23 cellular contexts compared by ENCODE assay signal in genomic region chr17:71427801-71428200, GRCh38.
A peak's percentile ranks its signal among the peaks of the same experiment; 100 is the strongest.
DNase-seq lines count a peak whose midpoint lies in the region; ATAC-seq, FAIRE-seq and TF ChIP-seq lines count a peak whose summit lies in the region.
"Had no signal": no experiment of that assay in that cellular context is flagged by ENCODE, and none has a peak within 500 bp of the region (broad histone marks: within the 10 kb centered on the region; RNA-seq: fewer than 3 reads in every experiment).

No MANE protein-coding gene starts in this region.

- H3K27ac ChIP-seq in IMR-90 (ENCODE audit: insufficient read depth, low read length), result no peak overlapping the region
- H3K27ac ChIP-seq in keratinocyte (ENCODE audit: control insufficient read depth, insufficient read depth, low read length), result no peak overlapping the region
- H3K27ac ChIP-seq in CD4-positive, alpha-beta T cell (ENCODE audit: low read depth, low read length), result no peak overlapping the region
- H3K27ac ChIP-seq: A549, BLaER1, HL-60 had no signal

- no peak overlapping the region for H2BK15ac ChIP-seq in IMR-90 (ENCODE audit: low read depth, low read length)

- WGBS in IMR-90 (ENCODE audit: extremely low coverage in 2 of 2, insufficient read length in 1 of 2), 2 experiments, result no CpG with 5 or more reads among the region's 3 CpGs

- H3K56ac ChIP-seq in IMR-90 (ENCODE audit: extremely low read depth, insufficient read depth, low read length), result no peak overlapping the region

- no peak overlapping the region for H4K8ac ChIP-seq in IMR-90 (ENCODE audit: low read depth in 2 of 2, low read length in 2 of 2)

- H4K5ac ChIP-seq in IMR-90 (ENCODE audit: low read depth, low read length), result no peak overlapping the region

- dilution Hi-C loops in IMR-90 (cut with HindIII; ENCODE audit: low sequenced_read_pairs, unreplicated experiment), result no loop called here
- dilution Hi-C loops in keratinocyte (cut with MboI; ENCODE audit: extremely low pct_ligation_motif_present, low sequenced_read_pairs), result no loop called here

- H3K9me3 ChIP-seq in IMR-90 (ENCODE audit: control insufficient read depth, insufficient read depth, low read length) (no peaks in the 10 kb centered on the region), adipocyte (ENCODE audit: control insufficient read depth, low read length) (peaks cover 5% of the 10 kb centered on the region), keratinocyte (ENCODE audit: control insufficient read depth, low read depth, low read length) (peaks cover 7% of the 10 kb centered on the region)
- no peaks in the 10 kb centered on the region for H3K9me3 ChIP-seq in CD4-positive, alpha-beta T cell (ENCODE audit: control insufficient read depth, low read length)
- H3K9me3 ChIP-seq: A549 had no signal

- H3K4ac ChIP-seq in IMR-90 (ENCODE audit: low read depth, low read length), result no peak overlapping the region

- H3K36me3 ChIP-seq in IMR-90 (ENCODE audit: control insufficient read depth, insufficient read depth, low read length), result no peaks in the 10 kb centered on the region
- H3K36me3 ChIP-seq in adipocyte (ENCODE audit: control insufficient read depth, insufficient read depth, low read length, severe bottlenecking), result no peaks in the 10 kb centered on the region
- H3K36me3 ChIP-seq in keratinocyte (ENCODE audit: control insufficient read depth in 2 of 2, extremely low read depth in 1 of 2, insufficient read depth in 2 of 2, low read length in 2 of 2), result no peaks in the 10 kb centered on the region
- H3K36me3 ChIP-seq in H7 (replicated peaks; ENCODE audit: control insufficient read depth, insufficient read depth, low read length), result no peaks in the 10 kb centered on the region
- H3K36me3 ChIP-seq: BLaER1 had no signal

- H2BK20ac ChIP-seq in IMR-90 (ENCODE audit: low read depth, low read length), result no peak overlapping the region

- peaks cover 11% of the 10 kb centered on the region for H3K9me3 Mint-ChIP-seq in CD4-positive, alpha-beta T cell

- DNase-seq in EH (ENCODE audit: low read depth), result peak; percentile 38
- DNase-seq in IMR-90, result no peak
- peak; percentile 29 for DNase-seq in adipocyte (ENCODE audit: low read depth)
- DNase-seq in keratinocyte (ENCODE audit: low read depth, low spot score), result no peak
- DNase-seq in AG08396 (ENCODE audit: low spot score), result no peak
- no peak for DNase-seq in H7
- DNase-seq in CD4-positive, alpha-beta T cell, result no peak
- DNase-seq: CD8-positive, alpha-beta T cell; H9; KBM-7; NCI-H1105; NCI-H146; NCI-H2029; NCI-H2227 treated with DMSO at 0.1 percent for 48 hours; NCI-H510A; NCI-H82; SHP77 had no signal

- POLR2A ChIA-PET in IMR-90 (lab: Charles Lee; ENCODE audit: unreplicated experiment), result no interaction called here
- POLR2A ChIA-PET in CD4-positive, alpha-beta T cell (lab: Charles Lee), result no interaction called here

- no peaks in the 10 kb centered on the region for H3K79me1 ChIP-seq in IMR-90 (ENCODE audit: low read depth in 1 of 2, low read length in 2 of 2)

- no peak overlapping the region for H3K18ac ChIP-seq in IMR-90 (ENCODE audit: low read depth, low read length)

- BruUV-seq in IMR-90 (replicated peaks; lab: Mats Ljungman, UMichigan), result no TSS peak

- H3K4me1 Mint-ChIP-seq in CD4-positive, alpha-beta T cell (ENCODE audit: low read depth), result no peaks in the 10 kb centered on the region

- no peak overlapping the region for H2BK5ac ChIP-seq in IMR-90 (ENCODE audit: low read depth, low read length, poor library complexity, severe bottlenecking)

- H3K36me3 Mint-ChIP-seq in CD4-positive, alpha-beta T cell (ENCODE audit: low read depth), result no peaks in the 10 kb centered on the region
- H3K36me3 Mint-ChIP-seq: CD8-positive, alpha-beta T cell had no signal

- H3K4me1 ChIP-seq in IMR-90 (ENCODE audit: control insufficient read depth, insufficient read depth, low read length), result peaks cover 5% of the 10 kb centered on the region; the same call in 1 of the 2 replicates
- peaks cover 10% of the 10 kb centered on the region for H3K4me1 ChIP-seq in adipocyte (ENCODE audit: control insufficient read depth, insufficient read depth, low read length)
- peaks cover 37% of the 10 kb centered on the region for H3K4me1 ChIP-seq in keratinocyte (ENCODE audit: control insufficient read depth, extremely low read depth, insufficient read depth, low read length)

- H3K4me2 ChIP-seq in IMR-90 (ENCODE audit: low read depth, low read length) (no peak overlapping the region), keratinocyte (ENCODE audit: control insufficient read depth, extremely low read depth, insufficient read depth, low read depth, low read length) (no peak overlapping the region)
- H3K4me2 ChIP-seq: A549, BLaER1 had no signal

- 0 out of 2 replicates have a peak overlapping the region, but pooled peaks have one; percentile 22 for H2BK120ac ChIP-seq in IMR-90 (ENCODE audit: low read depth, low read length)

- TF ChIP-seq CTCF in IMR-90 (conservative IDR thresholded peaks at IDR 0.05; ENCODE audit: low read depth, low read length) (no peak), keratinocyte (optimal IDR thresholded peaks at IDR 0.05 in 1 of 3, IDR thresholded peaks at IDR 0.05 in 1 of 3, conservative IDR thresholded peaks at IDR 0.05 in 1 of 3; ENCODE audit: extremely low read depth in 1 of 3, insufficient read depth in 2 of 3, low read length in 3 of 3) (no peak)
- TF ChIP-seq CTCF in CD4-positive, alpha-beta T cell (IDR thresholded peaks at IDR 0.05), result no peak

- H3K27me3 Mint-ChIP-seq in CD4-positive, alpha-beta T cell, result no peaks in the 10 kb centered on the region

- peak; percentile 79 for FAIRE-seq in keratinocyte (lab: Jason Lieb, UNC)
- FAIRE-seq: HepG2, RCC 7860 had no signal

- no peak overlapping the region for H3K4me3 Mint-ChIP-seq in CD4-positive, alpha-beta T cell
- H3K4me3 Mint-ChIP-seq: CD8-positive, alpha-beta T cell; H9; T-helper 1 cell treated with Interleukin-12 subunit alpha and Interleukin-12 subunit beta and Interleukin-4 antibody, amounts not matched to agents 30 μg/mL and 1 μg/mL, for 36 hours had no signal

- H4K20me1 ChIP-seq in IMR-90 (ENCODE audit: insufficient read depth, low read length), result no peaks in the 10 kb centered on the region
- H4K20me1 ChIP-seq in keratinocyte (ENCODE audit: control insufficient read depth, extremely low read depth, insufficient read depth, low read length), result no peaks in the 10 kb centered on the region
- H4K20me1 ChIP-seq: BLaER1 had no signal

- H3K4me3 ChIP-seq in IMR-90 (ENCODE audit: insufficient read depth, low read depth, low read length) (no peak overlapping the region), adipocyte (ENCODE audit: low read length) (no peak overlapping the region), keratinocyte (ENCODE audit: control insufficient read depth in 2 of 3, extremely low read depth in 1 of 3, insufficient read depth in 2 of 3, low read depth in 1 of 3, low read length in 3 of 3) (no peak overlapping the region), H7 (ENCODE audit: insufficient read depth, low read depth, low read length) (no peak overlapping the region)
- H3K4me3 ChIP-seq: A549, BLaER1 had no signal

- no peaks in the 10 kb centered on the region for H3K79me2 ChIP-seq in keratinocyte (ENCODE audit: control insufficient read depth, insufficient read depth, low read length)

- CTCF ChIA-PET in IMR-90 (lab: Yijun Ruan, JAX), result no interaction called here
- CTCF ChIA-PET in CD4-positive, alpha-beta T cell (lab: Charles Lee), result no interaction called here

- no peak overlapping the region for H2AK5ac ChIP-seq in IMR-90 (ENCODE audit: low read depth, low read length)

- in situ Hi-C loops in IMR-90 (cut with MboI; ENCODE audit: low sequenced_read_pairs), result no loop called here

- intact Hi-C loops in IMR-90 (cut with micrococcal nuclease), result loop anchor here (1.0 to 10.0 kb wide), 2 partner anchors 14 to 243 kb away; no protein-coding TSS in a partner anchor
- intact Hi-C loops in CD4-positive, alpha-beta T cell (cut with DNase I, micrococcal nuclease), result no loop called here

- H3K23ac ChIP-seq in IMR-90 (ENCODE audit: low read depth, low read length), result no peak overlapping the region

- no peak overlapping the region for H3K9ac ChIP-seq in IMR-90 (ENCODE audit: low read depth, low read length)
- no peak overlapping the region for H3K9ac ChIP-seq in adipocyte (ENCODE audit: low read length)
- no peak overlapping the region for H3K9ac ChIP-seq in keratinocyte (ENCODE audit: control insufficient read depth, extremely low read depth, insufficient read depth, low read length)
- H3K9ac ChIP-seq: BLaER1 had no signal

- no peak overlapping the region for H3K27ac Mint-ChIP-seq in CD4-positive, alpha-beta T cell
- H3K27ac Mint-ChIP-seq: CD8-positive, alpha-beta T cell; H9; T-helper 1 cell treated with Interleukin-12 subunit alpha and Interleukin-12 subunit beta and Interleukin-4 antibody, amounts not matched to agents 30 μg/mL and 1 μg/mL, for 36 hours had no signal

- no peak overlapping the region for H3K14ac ChIP-seq in IMR-90 (replicated peaks; ENCODE audit: low read depth, low read length)

- no peak overlapping the region for H4K91ac ChIP-seq in IMR-90 (ENCODE audit: insufficient read depth, low read depth, low read length)

- no peak overlapping the region for H2AK9ac ChIP-seq in IMR-90 (replicated peaks; ENCODE audit: low read depth, low read length, poor library complexity)

- H2AFZ ChIP-seq in IMR-90 (replicated peaks; ENCODE audit: low read length, poor library complexity) (no peak overlapping the region), keratinocyte (ENCODE audit: control insufficient read depth, low read length) (no peak overlapping the region)

- no peaks in the 10 kb centered on the region for H3K27me3 ChIP-seq in IMR-90 (ENCODE audit: control insufficient read depth, insufficient read depth, low read length)
- H3K27me3 ChIP-seq in adipocyte (replicated peaks; ENCODE audit: control insufficient read depth, insufficient read depth, low read length), result no peaks in the 10 kb centered on the region
- H3K27me3 ChIP-seq in keratinocyte (ENCODE audit: control insufficient read depth, extremely low read depth, insufficient read depth, low read length), result no peaks in the 10 kb centered on the region
- no peaks in the 10 kb centered on the region for H3K27me3 ChIP-seq in H7 (ENCODE audit: control insufficient read depth, insufficient read depth, low read length)
- no peaks in the 10 kb centered on the region for H3K27me3 ChIP-seq in CD4-positive, alpha-beta T cell (ENCODE audit: control insufficient read depth, insufficient read depth, low read length)
- H3K27me3 ChIP-seq: BLaER1 had no signal

- ATAC-seq in IMR-90 (ENCODE audit: low read depth), result no peak
- ATAC-seq in CD4-positive, alpha-beta T cell (ENCODE audit: poor library complexity), result no peak
- ATAC-seq: A549; CD8-positive, alpha-beta T cell; HepG2 had no signal

- no peak for TF ChIP-seq POLR2A in IMR-90 (IDR thresholded peaks at IDR 0.05; ENCODE audit: low read depth, low read length)

- no peak for TF ChIP-seq RAD21 in IMR-90 (IDR thresholded peaks at IDR 0.05; ENCODE audit: low read length)

- H3K9me1 ChIP-seq in IMR-90 (ENCODE audit: insufficient read depth, low read length) (no peaks in the 10 kb centered on the region), keratinocyte (ENCODE audit: control insufficient read depth, extremely low read depth, insufficient read depth, low read length) (no peaks in the 10 kb centered on the region)

TF ChIP-seq in IMR-90, 13 proteins besides CTCF, POLR2A, EP300 and RAD21 (continues in another document):
- TF ChIP-seq MAFK (IDR thresholded peaks at IDR 0.05; ENCODE audit: low read depth, low read length) (no peak), NFE2L2 (IDR thresholded peaks at IDR 0.05; ENCODE audit: low read depth, low read length) (no peak), MXI1 (IDR thresholded peaks at IDR 0.05; ENCODE audit: borderline replicate concordance, low read depth, low read length) (no peak)

Comparison
In these comparisons a context has a peak if more than half of its experiments do, and no peak if none do; other contexts are left out.
1. DNase-seq: peak in EH (single experiment) and adipocyte (single experiment); none in IMR-90 (single experiment), keratinocyte (single experiment), AG08396 (single experiment), H7 (single experiment) and CD4-positive, alpha-beta T cell (0 of 10).